Comparison of ENCODE assay signal across 12 cellular contexts in genomic region chr20:56328861-56329260, GRCh38. TPM values are rescaled to one million over a fixed set of nuclear protein-coding genes. Genes with fewer than 3 reads are reported as not detected.
A peak's percentile ranks its signal among the peaks of the same experiment; 100 is the strongest.
DNase-seq lines count a peak whose midpoint lies in the region; ATAC-seq, FAIRE-seq and TF ChIP-seq lines count a peak whose summit lies in the region.
"Had no signal": no experiment of that assay in that cellular context is flagged by ENCODE, and none has a peak within 500 bp of the region (broad histone marks: within the 10 kb centered on the region; RNA-seq: fewer than 3 reads in every experiment).

No MANE protein-coding gene starts in this region.

- no peaks in the 10 kb centered on the region for H3K36me3 ChIP-seq in SJCRH30

- TF ChIP-seq CTCF in foreskin keratinocyte (conservative IDR thresholded peaks at IDR 0.05), result no peak

- FAIRE-seq in HTR-8/SVneo (lab: Jason Lieb, UNC) (peak; percentile 97), frontal cortex (lab: Jason Lieb, UNC) (no peak)
- FAIRE-seq: TTC549 had no signal

- H3K9me3 ChIP-seq in SJCRH30 (replicated peaks), result no peaks in the 10 kb centered on the region; the same call in 1 of the 2 replicates

- H3K27ac ChIP-seq in SJCRH30 (no peak overlapping the region), foreskin keratinocyte (no peak overlapping the region)

- DNase-seq in AG08395 (ENCODE audit: low spot score) (peak; percentile 12), HTR-8/SVneo (ENCODE audit: insufficient read length, low spot score) (no peak), SJCRH30 (peak; percentile 64 to 74), foreskin keratinocyte (peak in 1 of 2 donors; percentile 14), H4 (ENCODE audit: low spot score) (no peak), GM19240 (ENCODE audit: insufficient read length, low spot score) (no peak), frontal cortex (ENCODE audit: low spot score in 2 of 2) (no peak)
- DNase-seq: activated T-cell treated with anti-CD3 and anti-CD28 coated beads, Interleukin-2, amount 50 U/mL, for 4 hours; CD4-positive, CD25-positive, alpha-beta regulatory T cell; H7 had no signal

- H3K27me3 ChIP-seq in SJCRH30 (no peaks in the 10 kb centered on the region), foreskin keratinocyte (no peaks in the 10 kb centered on the region)

- ATAC-seq in foreskin keratinocyte, result peak; percentile 41
- no peak for ATAC-seq in GM18907 (IDR thresholded peaks at IDR 0.05; ENCODE audit: unreplicated experiment)
- ATAC-seq: activated T-cell treated with anti-CD3 and anti-CD28 coated beads, Interleukin-2, amount 50 U/mL, for 4 hours had no signal

- H3K4me3 ChIP-seq in SJCRH30, result no peak overlapping the region

- H3K4me1 ChIP-seq in SJCRH30, result no peaks in the 10 kb centered on the region
- H3K4me1 ChIP-seq in foreskin keratinocyte, result no peaks in the 10 kb centered on the region

RNA-seq across cellular contexts. Expression of gene FAM210B, which starts 29.9 kb away (rescaled TPM):
- 106 and 110 TPM in 2 replicates for total RNA-seq in SJCRH30 (2014; rRNA removed; shearing (Covaris generic))
- total RNA-seq in foreskin keratinocyte (20.7 and 24.1 TPM in 2 replicates), frontal cortex (15.5 TPM)
- 14.7 and 19.1 TPM in 2 replicates for polyA plus RNA-seq in foreskin keratinocyte
- 13.0 and 14.4 TPM in 2 replicates for total RNA-seq in H4 (2014; rRNA removed; shearing (Covaris generic))

Comparison
In these comparisons a context has a peak if more than half of its experiments do, and no peak if none do; other contexts are left out.
1. DNase-seq: peak in AG08395 (single experiment) and SJCRH30 (2 of 2); none in HTR-8/SVneo (single experiment), H4 (single experiment), GM19240 (single experiment) and frontal cortex (0 of 2).